ENCODE assay signal across 12 cellular contexts in the genomic region with DNA sequence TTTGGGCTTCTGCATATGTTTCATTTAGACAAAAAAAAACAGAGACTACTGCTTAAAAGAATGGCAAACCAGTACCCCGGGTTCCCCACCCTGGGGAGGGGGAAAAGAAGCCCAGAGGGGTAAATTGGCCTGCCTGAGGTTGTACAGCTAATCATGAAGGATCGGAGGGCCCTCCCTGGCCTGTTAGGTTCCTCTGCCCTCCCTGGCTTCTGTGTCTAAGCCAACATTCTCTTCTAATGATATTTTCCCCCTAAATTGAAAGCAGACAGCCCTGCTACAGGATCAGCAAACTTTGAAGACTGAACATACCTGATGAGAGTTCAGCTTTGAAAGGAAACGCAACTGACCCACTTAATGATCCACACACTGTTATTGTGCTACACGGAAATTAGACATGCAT. TPM values are rescaled to one million over a fixed set of nuclear protein-coding genes. Genes with fewer than 3 reads are reported as not detected.
DNase-seq lines count a peak whose midpoint lies in the region; ATAC-seq and TF ChIP-seq lines count a peak whose summit lies in the region.
"Had no signal": no experiment of that assay in that cellular context is flagged by ENCODE, and none has a peak within 500 bp of the region (broad histone marks: within the 10 kb centered on the region; RNA-seq: fewer than 3 reads in every experiment).

No MANE protein-coding gene starts in this region.

- DNase-seq in activated naive CD4-positive, alpha-beta T cell treated with anti-CD3 and anti-CD28 coated beads, Interleukin-2, amount 10 ng/mL, durations not matched to agents 7 days and 5 days: no peak
- DNase-seq in tibial nerve (ENCODE audit: low spot score in 2 of 2) (peak in 1 of 2 donors; percentile 3), EL (no peak), HT-29 (ENCODE audit: low spot score) (no peak)
- DNase-seq: activated naive CD4-positive, alpha-beta T cell treated with Interleukin-2 at 50 U/mL for 16 hours; AML-193; NCI-H1694 treated with DMSO at 0.1 percent for 48 hours; OCI-M1 had no signal

- H3K36me3 ChIP-seq in mesodermal cell (ENCODE audit: control insufficient read depth, insufficient read depth, low read length): peaks cover 26% of the 10 kb centered on the region
- H3K36me3 ChIP-seq in tibial nerve: peaks cover 0 to 16% (median 0%) of the 10 kb centered on the region in 3 donors

- no peaks in the 10 kb centered on the region for H3K27me3 ChIP-seq in tibial nerve

- TF ChIP-seq POLR2A in tibial nerve (IDR thresholded peaks at IDR 0.05): no peak

- H3K4me1 Mint-ChIP-seq in activated naive CD4-positive, alpha-beta T cell treated with anti-CD3 and anti-CD28 coated beads, Interleukin-2, amount 50 U/mL, for 24 hours: peaks cover 62% of the 10 kb centered on the region
- peaks cover 44% of the 10 kb centered on the region for H3K4me1 Mint-ChIP-seq in activated naive CD4-positive, alpha-beta T cell treated with anti-CD3 and anti-CD28 coated beads, Interleukin-2, amount 10 ng/mL, durations not matched to agents 7 days and 5 days
- H3K4me1 Mint-ChIP-seq in brain: peaks cover 56% of the 10 kb centered on the region

- H3K27me3 Mint-ChIP-seq in activated naive CD4-positive, alpha-beta T cell treated with anti-CD3 and anti-CD28 coated beads, Interleukin-2, amount 50 U/mL, for 24 hours: no peaks in the 10 kb centered on the region
- peaks cover 45% of the 10 kb centered on the region for H3K27me3 Mint-ChIP-seq in activated naive CD4-positive, alpha-beta T cell treated with anti-CD3 and anti-CD28 coated beads, Interleukin-2, amount 10 ng/mL, durations not matched to agents 7 days and 5 days
- H3K27me3 Mint-ChIP-seq in brain: peaks cover 12% of the 10 kb centered on the region

- no peaks in the 10 kb centered on the region for H3K9me3 ChIP-seq in mesodermal cell (ENCODE audit: control insufficient read depth, low read length)
- H3K9me3 ChIP-seq in tibial nerve: no peaks in the 10 kb centered on the region

- H3K9me3 Mint-ChIP-seq in activated naive CD4-positive, alpha-beta T cell treated with anti-CD3 and anti-CD28 coated beads, Interleukin-2, amount 50 U/mL, for 24 hours: no peaks in the 10 kb centered on the region
- H3K9me3 Mint-ChIP-seq in activated naive CD4-positive, alpha-beta T cell treated with anti-CD3 and anti-CD28 coated beads, Interleukin-2, amount 10 ng/mL, durations not matched to agents 7 days and 5 days: no peaks in the 10 kb centered on the region
- H3K9me3 Mint-ChIP-seq in brain: no peaks in the 10 kb centered on the region

- CTCF ChIA-PET in activated naive CD4-positive, alpha-beta T cell treated with anti-CD3 and anti-CD28 coated beads, Interleukin-2, amount 10 ng/mL, durations not matched to agents 7 days and 5 days (lab: Charles Lee): interaction anchor here (0.6 to 1.7 kb wide), 4 partner anchors 21 to 70 kb away, joined by 3 to 4 read pairs (median 4); no protein-coding TSS in a partner anchor

- TF ChIP-seq CTCF in brain (conservative IDR thresholded peaks at IDR 0.05) (no peak), tibial nerve (IDR thresholded peaks at IDR 0.05) (no peak)

- H3K27ac ChIP-seq in mesodermal cell (ENCODE audit: low read depth, low read length, severe bottlenecking) (no peak overlapping the region), tibial nerve (peak overlapping the region; percentile 65 to 98 (median 97))

- WGBS in mesodermal cell (ENCODE audit: insufficient coverage in 2 of 2), 2 experiments: 80 to 88% methylated on average over 1 to 2 of the region's 4 CpGs
- WGBS in tibial nerve, 2 donors: 41 to 51% methylated on average over 4 of the region's 4 CpGs

- H3K4me3 Mint-ChIP-seq in activated naive CD4-positive, alpha-beta T cell treated with anti-CD3 and anti-CD28 coated beads, Interleukin-2, amount 50 U/mL, for 24 hours: peak overlapping the region; percentile 94
- H3K4me3 Mint-ChIP-seq in activated naive CD4-positive, alpha-beta T cell treated with anti-CD3 and anti-CD28 coated beads, Interleukin-2, amount 10 ng/mL, durations not matched to agents 7 days and 5 days: no peak overlapping the region
- peak overlapping the region; percentile 59 to 94 (median 93) for H3K4me3 Mint-ChIP-seq in brain

- H3K27ac Mint-ChIP-seq in activated naive CD4-positive, alpha-beta T cell treated with anti-CD3 and anti-CD28 coated beads, Interleukin-2, amount 50 U/mL, for 24 hours: peak overlapping the region; percentile 30
- H3K27ac Mint-ChIP-seq in activated naive CD4-positive, alpha-beta T cell treated with anti-CD3 and anti-CD28 coated beads, Interleukin-2, amount 10 ng/mL, durations not matched to agents 7 days and 5 days: no peak overlapping the region
- peak overlapping the region in 3 of 5 experiments; percentile 61 to 94 (median 92) for H3K27ac Mint-ChIP-seq in brain

- H3K4me3 ChIP-seq in mesodermal cell (ENCODE audit: extremely low read depth, insufficient read depth, low read length, poor library complexity, severe bottlenecking): peak overlapping the region; percentile 55
- peak overlapping the region in 3 of 4 donors; percentile 56 to 85 (median 80) for H3K4me3 ChIP-seq in tibial nerve

- TF ChIP-seq EP300 in tibial nerve (IDR thresholded peaks at IDR 0.05): no peak

- H3K36me3 Mint-ChIP-seq in activated naive CD4-positive, alpha-beta T cell treated with anti-CD3 and anti-CD28 coated beads, Interleukin-2, amount 50 U/mL, for 24 hours: peaks cover 4% of the 10 kb centered on the region
- H3K36me3 Mint-ChIP-seq in activated naive CD4-positive, alpha-beta T cell treated with anti-CD3 and anti-CD28 coated beads, Interleukin-2, amount 10 ng/mL, durations not matched to agents 7 days and 5 days: no peaks in the 10 kb centered on the region
- H3K36me3 Mint-ChIP-seq in brain: no peaks in the 10 kb centered on the region

- H3K4me1 ChIP-seq in mesodermal cell (ENCODE audit: control insufficient read depth, insufficient read depth, low read length, poor library complexity, severe bottlenecking) (peaks cover 9% of the 10 kb centered on the region), tibial nerve (peaks cover 0 to 72% (median 38%) of the 10 kb centered on the region in 4 donors)

- ATAC-seq in GM21381 (IDR thresholded peaks at IDR 0.05; ENCODE audit: unreplicated experiment): no peak

RNA-seq across cellular contexts. Expression of a gene that starts 2.5 kb away (rescaled TPM):
- 3.9 TPM for polyA plus RNA-seq in brain (ENCODE audit: insufficient read depth, low read depth, low replicate concordance)
- polyA plus RNA-seq in mesodermal cell (2013, experiment 1 of 2): 12.3 TPM
- polyA plus RNA-seq in mesodermal cell (2013, experiment 2 of 2): 10.1 TPM
- total RNA-seq in tibial nerve: 10 to 100 TPM; 40.5 to 46.5 (median 44.4) TPM
- 0.03 TPM in 2 replicates for total RNA-seq in HT-29 (2014; rRNA removed; shearing (Covaris generic))

RNA-seq across cellular contexts. Expression of a gene that starts 56.0 kb away (rescaled TPM):
- polyA plus RNA-seq in brain (ENCODE audit: insufficient read depth, low read depth, low replicate concordance): 11.4 TPM
- 34.3 TPM for polyA plus RNA-seq in mesodermal cell (2013, experiment 1 of 2)
- 32.5 TPM for polyA plus RNA-seq in mesodermal cell (2013, experiment 2 of 2)
- 10 to 100 TPM; 16.2 to 27.3 (median 21.2) TPM for total RNA-seq in tibial nerve
- 8.1 and 8.5 TPM in 2 replicates for total RNA-seq in HT-29 (2014; rRNA removed; shearing (Covaris generic))

Comparison
In these comparisons a context has a peak if more than half of its experiments do, and no peak if none do; other contexts are left out.
1. RNA of a gene that starts 2.5 kb away (total RNA-seq): 40.5 to 46.5 TPM in tibial nerve; 0.03 TPM in HT-29; every median in the first group is over 10 times any median in the second.